ENCODE assay signal across 20 cellular contexts in genomic region chr5:133118741-133119140, GRCh38.
DNase-seq lines count a peak whose midpoint lies in the region; ATAC-seq and TF ChIP-seq lines count a peak whose summit lies in the region.
"Had no signal": no experiment of that assay in that cellular context is flagged by ENCODE, and none has a peak within 500 bp of the region (broad histone marks: within the 10 kb centered on the region; RNA-seq: fewer than 3 reads in every experiment).

No MANE protein-coding gene starts in this region.

- no peak for TF ChIP-seq CTCF in right atrium auricular region (IDR thresholded peaks at IDR 0.05)
- TF ChIP-seq CTCF in spleen (IDR thresholded peaks at IDR 0.05 in 8 of 11, conservative IDR thresholded peaks at IDR 0.05 in 3 of 11), result no peak

- H3K4me3 ChIP-seq in right atrium auricular region (no peak overlapping the region), spleen (no peak overlapping the region)
- H3K4me3 ChIP-seq: A549, K562, MG63, SJSA1 had no signal

- H3K9me3 ChIP-seq in right atrium auricular region, result no peaks in the 10 kb centered on the region
- H3K9me3 ChIP-seq in spleen, result no peaks in the 10 kb centered on the region
- H3K9me3 ChIP-seq: A549, MG63, SJSA1 had no signal

- DNase-seq in right atrium auricular region (ENCODE audit: low spot score), result peak; percentile 9
- DNase-seq in Right ventricle myocardium inferior (ENCODE audit: missing footprints), result no peak
- peak; percentile 39 for DNase-seq in ecto neural progenitor cell (ENCODE audit: low spot score)
- DNase-seq in posterior vena cava (ENCODE audit: low spot score), result peak; percentile 64
- DNase-seq in C1 segment of cervical spinal cord (lab: John Stamatoyannopoulos, UW), result no peak
- DNase-seq in HuH-7.5 (ENCODE audit: low spot score), result no peak
- no peak for DNase-seq in spleen
- DNase-seq: CD4-positive, alpha-beta T cell; COR-L47; H7; HFFc6; MG63; NCI-H1048; NCI-H1417 treated with DMSO at 0.1 percent for 48 hours; NCI-H187; NCI-H510A had no signal

- intact Hi-C loops in Right ventricle myocardium inferior (cut with DNase I), result loop anchor here (10.0 kb wide), 2 partner anchors 496 to 756 kb away; partner anchors contain the start of gene FSTL4
- intact Hi-C loops in posterior vena cava (cut with DNase I), result loop anchor here in 1 of 2 donors (10.0 kb wide), 1 partner anchor 166 kb away; no protein-coding TSS in a partner anchor
- intact Hi-C loops in spleen (cut with DNase I; ENCODE audit: low total_unique reads), result no loop called here

- no peak for TF ChIP-seq POLR2A in spleen (IDR thresholded peaks at IDR 0.05)

- H3K36me3 ChIP-seq in right atrium auricular region (no peaks in the 10 kb centered on the region), spleen (no peaks in the 10 kb centered on the region)
- H3K36me3 ChIP-seq: MG63, SJSA1 had no signal

- WGBS in spleen, 5 donors, result 71 to 88% (median 82%) methylated on average over 2 to 4 of the region's 4 CpGs

- H3K4me1 ChIP-seq in right atrium auricular region, result no peaks in the 10 kb centered on the region
- H3K4me1 ChIP-seq in spleen, result no peaks in the 10 kb centered on the region

- ATAC-seq in Right ventricle myocardium inferior (no peak), GM18519 (IDR thresholded peaks at IDR 0.05; ENCODE audit: low FRiP score, unreplicated experiment) (no peak)
- ATAC-seq: A549, K562 had no signal

- H3K27ac ChIP-seq in right atrium auricular region, result no peak overlapping the region
- H3K27ac ChIP-seq in spleen, result no peak overlapping the region
- H3K27ac ChIP-seq: SJSA1 had no signal

- H3K27me3 ChIP-seq in right atrium auricular region, result no peaks in the 10 kb centered on the region
- H3K27me3 ChIP-seq in spleen (replicated peaks in 1 of 7), result no peaks in the 10 kb centered on the region
- H3K27me3 ChIP-seq: MG63, SJSA1 had no signal

Comparison
In these comparisons a context has a peak if more than half of its experiments do, and no peak if none do; other contexts are left out.
1. DNase-seq: peak in right atrium auricular region (single experiment), ecto neural progenitor cell (single experiment) and posterior vena cava (single experiment); none in Right ventricle myocardium inferior (single experiment), C1 segment of cervical spinal cord (0 of 14), HuH-7.5 (single experiment) and spleen (single experiment).